Comparison of ENCODE assay signal across 21 cellular contexts in the genomic region with DNA sequence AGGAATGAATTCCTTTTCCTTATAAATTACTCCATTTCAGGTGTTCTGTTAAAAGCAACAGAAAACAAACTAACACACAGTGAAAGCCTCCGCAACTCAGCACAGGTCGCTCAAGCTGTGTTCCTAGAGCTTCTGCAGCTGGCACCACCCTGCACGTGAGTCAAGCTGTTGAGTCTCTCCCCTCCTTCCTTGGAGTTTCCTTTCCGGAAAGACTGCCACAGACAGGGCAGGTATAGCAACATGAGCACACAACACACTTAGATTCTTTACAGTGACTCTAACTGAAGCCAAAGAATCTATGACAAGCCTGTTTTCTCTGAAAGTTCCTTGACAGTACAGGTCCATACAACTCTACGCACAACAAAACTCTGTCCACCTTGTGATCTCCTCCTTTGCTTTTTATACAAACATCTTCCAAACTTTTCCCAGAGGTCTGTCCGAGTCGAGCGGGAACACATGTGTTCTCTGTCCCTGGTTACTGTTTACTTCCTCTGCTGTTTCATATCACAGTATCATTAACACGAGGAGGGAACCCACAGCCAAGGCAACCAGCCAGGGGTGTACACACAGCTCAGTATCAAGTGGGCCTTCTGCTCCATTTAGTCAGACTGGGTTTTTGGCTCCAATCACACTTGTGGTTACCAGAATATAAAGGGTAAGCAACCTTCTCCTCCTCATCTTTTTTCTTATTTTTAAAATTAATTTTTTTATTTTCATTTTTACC. TPM values are rescaled to one million over a fixed set of nuclear protein-coding genes. Genes with fewer than 3 reads are reported as not detected.
DNase-seq lines count a peak whose midpoint lies in the region; FAIRE-seq and TF ChIP-seq lines count a peak whose summit lies in the region.
"Had no signal": no experiment of that assay in that cellular context is flagged by ENCODE, and none has a peak within 500 bp of the region (broad histone marks: within the 10 kb centered on the region; RNA-seq: fewer than 3 reads in every experiment).

No MANE protein-coding gene starts in this region.

- no peaks in the 10 kb centered on the region for H3K9me3 Mint-ChIP-seq in astrocyte (ENCODE audit: unreplicated experiment)
- H3K9me3 Mint-ChIP-seq: activated naive CD8-positive, alpha-beta T cell treated with anti-CD3 and anti-CD28 coated beads for 36 hours; activated T-helper 17 cell treated with anti-CD3 and anti-CD28 coated beads, Interleukin-2, amount 50 U/mL, for 72 hours had no signal

- no peak overlapping the region for H3K4me2 ChIP-seq in astrocyte (ENCODE audit: low read length)

- no peaks in the 10 kb centered on the region for H3K4me1 ChIP-seq in astrocyte (ENCODE audit: insufficient read depth, low read length)
- H3K4me1 ChIP-seq: tibial artery had no signal

- no peaks in the 10 kb centered on the region for H3K4me1 Mint-ChIP-seq in astrocyte (ENCODE audit: low read depth, unreplicated experiment)
- H3K4me1 Mint-ChIP-seq: activated CD4-positive, alpha-beta T cell treated with anti-CD3 and anti-CD28 coated beads for 36 hours; activated T-helper 17 cell treated with anti-CD3 and anti-CD28 coated beads, Interleukin-2, amount 50 U/mL, for 72 hours had no signal

- no peak overlapping the region for H3K27ac ChIP-seq in astrocyte (ENCODE audit: low read depth, low read length)
- H3K27ac ChIP-seq: coronary artery, tibial artery had no signal

- no peak for TF ChIP-seq CTCF in astrocyte (IDR thresholded peaks at IDR 0.05; ENCODE audit: insufficient read depth, low read depth, low read length)

- no peak overlapping the region for H3K4me3 ChIP-seq in astrocyte (ENCODE audit: insufficient read depth, low read depth, low read length)
- H3K4me3 ChIP-seq: coronary artery, tibial artery had no signal

- FAIRE-seq in astrocyte (lab: Jason Lieb, UNC): no peak
- FAIRE-seq: kidney, RCC 7860 had no signal

- H3K79me2 ChIP-seq in astrocyte (ENCODE audit: insufficient read depth, low read length): no peaks in the 10 kb centered on the region

- H3K27me3 ChIP-seq in astrocyte (ENCODE audit: insufficient read depth, low read length): no peaks in the 10 kb centered on the region
- H3K27me3 ChIP-seq: tibial artery had no signal

- peaks cover 3% of the 10 kb centered on the region for H3K36me3 Mint-ChIP-seq in astrocyte (ENCODE audit: low read depth, unreplicated experiment)
- H3K36me3 Mint-ChIP-seq: activated naive CD8-positive, alpha-beta T cell treated with anti-CD3 and anti-CD28 coated beads for 36 hours had no signal

- H3K27ac Mint-ChIP-seq in astrocyte (ENCODE audit: unreplicated experiment): no peak overlapping the region
- H3K27ac Mint-ChIP-seq: activated CD4-positive, alpha-beta T cell treated with anti-CD3 and anti-CD28 coated beads for 36 hours; activated naive CD8-positive, alpha-beta T cell treated with anti-CD3 and anti-CD28 coated beads for 36 hours; activated T-helper 17 cell treated with anti-CD3 and anti-CD28 coated beads, Interleukin-2, amount 50 U/mL, for 72 hours had no signal

- H3K4me3 Mint-ChIP-seq in astrocyte (ENCODE audit: unreplicated experiment): no peak overlapping the region
- H3K4me3 Mint-ChIP-seq: activated CD4-positive, alpha-beta T cell treated with anti-CD3 and anti-CD28 coated beads for 36 hours; activated naive CD8-positive, alpha-beta T cell treated with anti-CD3 and anti-CD28 coated beads for 36 hours; activated T-helper 17 cell treated with anti-CD3 and anti-CD28 coated beads, Interleukin-2, amount 50 U/mL, for 72 hours had no signal

- H4K20me1 ChIP-seq in astrocyte (ENCODE audit: insufficient read depth, low read length): no peaks in the 10 kb centered on the region

- H3K36me3 ChIP-seq in astrocyte (ENCODE audit: insufficient read depth, low read length): no peaks in the 10 kb centered on the region
- H3K36me3 ChIP-seq: tibial artery had no signal

- no peak overlapping the region for H3K9ac ChIP-seq in astrocyte (ENCODE audit: low read length)

- DNase-seq in NCI-H1092 treated with DMSO at 0.1 percent for 48 hours (lab: John Stamatoyannopoulos, UW) (peak; percentile 75), astrocyte (ENCODE audit: low read depth) (peak; percentile 36), kidney tubule cell (ENCODE audit: low spot score) (peak; percentile 26), renal cortical epithelial cell (ENCODE audit: low read depth) (peak; percentile 11), putamen (ENCODE audit: low spot score) (no peak), NCI-H2196 (lab: John Stamatoyannopoulos, UW; ENCODE audit: unreplicated experiment) (no peak), COLO829 (ENCODE audit: low spot score) (no peak)
- DNase-seq in stimulated activated CD4-positive, alpha-beta T cell treated with anti-CD3 and anti-CD28 coated beads, Interleukin-4, amount 100 ng/mL, for 1 hour: no peak
- DNase-seq: activated CD4-positive, alpha-beta T cell treated with anti-CD3 and anti-CD28 coated beads for 36 hours; activated naive CD8-positive, alpha-beta T cell treated with anti-CD3 and anti-CD28 coated beads for 36 hours; COR-L47; foreskin fibroblast; kidney; NCI-H1105; NCI-H2171; stimulated activated CD4-positive, alpha-beta T cell treated with anti-CD3 and anti-CD28 coated beads, Interleukin-15, amount 100 ng/mL, for 24 hours; T1000; tibial artery had no signal

- no peak overlapping the region for H2AFZ ChIP-seq in astrocyte (ENCODE audit: low read depth, low read length)

- no peaks in the 10 kb centered on the region for H3K9me3 ChIP-seq in astrocyte (ENCODE audit: insufficient read depth, low read depth, low read length)
- H3K9me3 ChIP-seq: tibial artery had no signal

- no peaks in the 10 kb centered on the region for H3K27me3 Mint-ChIP-seq in astrocyte (ENCODE audit: low read depth, unreplicated experiment)
- H3K27me3 Mint-ChIP-seq: activated CD4-positive, alpha-beta T cell treated with anti-CD3 and anti-CD28 coated beads for 36 hours; activated naive CD8-positive, alpha-beta T cell treated with anti-CD3 and anti-CD28 coated beads for 36 hours; activated T-helper 17 cell treated with anti-CD3 and anti-CD28 coated beads, Interleukin-2, amount 50 U/mL, for 72 hours had no signal

RNA-seq across cellular contexts. Expression of a gene that starts 38.7 kb away (rescaled TPM):
- total RNA-seq in astrocyte (49.1 and 49.2 TPM in 2 replicates), renal cortical epithelial cell (37.2 and 45.8 TPM in 2 replicates)

Comparison
In these comparisons a context has a peak if more than half of its experiments do, and no peak if none do; other contexts are left out.
1. DNase-seq: peak in NCI-H1092 treated with DMSO at 0.1 percent for 48 hours (single experiment), astrocyte (single experiment), kidney tubule cell (single experiment) and renal cortical epithelial cell (single experiment); none in stimulated activated CD4-positive, alpha-beta T cell treated with anti-CD3 and anti-CD28 coated beads, Interleukin-4, amount 100 ng/mL, for 1 hour (single experiment), putamen (single experiment), NCI-H2196 (single experiment) and COLO829 (single experiment).